Comparison of ENCODE assay signal across 26 cellular contexts in genomic region chr2:186572705-186573104, GRCh38. TPM values are rescaled to one million over a fixed set of nuclear protein-coding genes. Genes with fewer than 3 reads are reported as not detected.
A peak's percentile ranks its signal among the peaks of the same experiment; 100 is the strongest.
DNase-seq lines count a peak whose midpoint lies in the region; ATAC-seq, FAIRE-seq and TF ChIP-seq lines count a peak whose summit lies in the region.
"Had no signal": no experiment of that assay in that cellular context is flagged by ENCODE, and none has a peak within 500 bp of the region (broad histone marks: within the 10 kb centered on the region; RNA-seq: fewer than 3 reads in every experiment).

No MANE protein-coding gene starts in this region.

- no peak for ATAC-seq in activated CD4-positive, alpha-beta T cell treated with anti-CD3 and anti-CD28 coated beads for 36 hours
- ATAC-seq: effector memory CD8-positive, alpha-beta T cell; K562; WTC11 had no signal

- H3K27me3 ChIP-seq in keratinocyte (ENCODE audit: control insufficient read depth, extremely low read depth, insufficient read depth, low read length) (no peaks in the 10 kb centered on the region), stomach (no peaks in the 10 kb centered on the region)
- H3K27me3 ChIP-seq: upper lobe of left lung had no signal

- H4K20me1 ChIP-seq in keratinocyte (ENCODE audit: control insufficient read depth, extremely low read depth, insufficient read depth, low read length), result no peaks in the 10 kb centered on the region

- TF ChIP-seq CTCF in RWPE1 (conservative IDR thresholded peaks at IDR 0.05; ENCODE audit: low read depth), result no peak
- no peak for TF ChIP-seq CTCF in keratinocyte (optimal IDR thresholded peaks at IDR 0.05 in 1 of 3, IDR thresholded peaks at IDR 0.05 in 1 of 3, conservative IDR thresholded peaks at IDR 0.05 in 1 of 3; ENCODE audit: extremely low read depth in 1 of 3, insufficient read depth in 2 of 3, low read length in 3 of 3)
- no peak for TF ChIP-seq CTCF in stomach (IDR thresholded peaks at IDR 0.05)

- H3K36me3 ChIP-seq in keratinocyte (ENCODE audit: control insufficient read depth in 2 of 2, extremely low read depth in 1 of 2, insufficient read depth in 2 of 2, low read length in 2 of 2), result no peaks in the 10 kb centered on the region
- H3K36me3 ChIP-seq in stomach, result no peaks in the 10 kb centered on the region
- H3K36me3 ChIP-seq: HAP-1, upper lobe of left lung had no signal

- CTCF ChIA-PET in RWPE1 (lab: Yijun Ruan, JAX), result no interaction called here
- CTCF ChIA-PET in activated CD4-positive, alpha-beta T cell treated with anti-CD3 and anti-CD28 coated beads for 36 hours (lab: Charles Lee), result no interaction called here

- 81 to 92% (median 87%) methylated on average over 5 of the region's 5 CpGs for WGBS in stomach, 5 donors

- H3K4me2 ChIP-seq in keratinocyte (ENCODE audit: control insufficient read depth, extremely low read depth, insufficient read depth, low read depth, low read length), result peak overlapping the region; percentile 34

- dilution Hi-C loops in keratinocyte (cut with MboI; ENCODE audit: extremely low pct_ligation_motif_present, low sequenced_read_pairs), result no loop called here

- H3K27ac Mint-ChIP-seq in activated CD4-positive, alpha-beta T cell treated with anti-CD3 and anti-CD28 coated beads for 36 hours, result no peak overlapping the region
- H3K27ac Mint-ChIP-seq: activated naive CD8-positive, alpha-beta T cell treated with anti-CD3 and anti-CD28 coated beads, Interleukin-2, amount 10 ng/mL, durations not matched to agents 7 days and 5 days; B cell; effector memory CD8-positive, alpha-beta T cell; WTC11 had no signal

- H3K9ac ChIP-seq in keratinocyte (ENCODE audit: control insufficient read depth, extremely low read depth, insufficient read depth, low read length), result no peak overlapping the region

- H3K4me3 ChIP-seq in keratinocyte (ENCODE audit: control insufficient read depth in 2 of 3, extremely low read depth in 1 of 3, insufficient read depth in 2 of 3, low read depth in 1 of 3, low read length in 3 of 3) (no peak overlapping the region), stomach (no peak overlapping the region)
- H3K4me3 ChIP-seq: HAP-1, K562, upper lobe of left lung had no signal

- H3K27ac ChIP-seq in RWPE1 (peak overlapping the region; percentile 54), keratinocyte (ENCODE audit: control insufficient read depth, insufficient read depth, low read length) (peak overlapping the region; percentile 56), stomach (no peak overlapping the region)
- H3K27ac ChIP-seq: upper lobe of left lung had no signal

- DNase-seq in DMS53 (lab: John Stamatoyannopoulos, UW) (peak; percentile 37), DMS53 treated with DMSO at 0.1 percent for 48 hours (lab: John Stamatoyannopoulos, UW; ENCODE audit: unreplicated experiment) (no peak), RWPE1 (ENCODE audit: low spot score) (peak; percentile 72), keratinocyte (ENCODE audit: low read depth, low spot score) (no peak), stomach (peak; percentile 38), NCI-H1092 (lab: John Stamatoyannopoulos, UW) (no peak), DMS153 (lab: John Stamatoyannopoulos, UW) (no peak)
- DNase-seq in activated CD4-positive, alpha-beta T cell treated with anti-CD3 and anti-CD28 coated beads for 36 hours, result no peak
- DNase-seq: 8988T; activated CD4-positive, alpha-beta T cell treated with anti-CD3 and anti-CD28 coated beads, Interleukin-2, amount 50 U/mL, for 4 hours; activated effector memory CD4-positive, alpha-beta T cell treated with Interleukin-2 at 50 U/mL for 16 hours; activated naive CD8-positive, alpha-beta T cell treated with anti-CD3 and anti-CD28 coated beads, Interleukin-2, amount 10 ng/mL, durations not matched to agents 7 days and 5 days; effector memory CD8-positive, alpha-beta T cell; kidney; naive B cell; NCI-H1694; NCI-H748 treated with DMSO at 0.1 percent for 48 hours; occipital lobe; OCI-M1; retina; T-helper 2 cell; upper lobe of left lung had no signal

- FAIRE-seq in keratinocyte (lab: Jason Lieb, UNC), result peak; percentile 36
- FAIRE-seq: K562, kidney had no signal

- H3K9me3 ChIP-seq in keratinocyte (ENCODE audit: control insufficient read depth, low read depth, low read length), result no peaks in the 10 kb centered on the region
- H3K9me3 ChIP-seq in stomach, result no peaks in the 10 kb centered on the region
- H3K9me3 ChIP-seq: HAP-1, upper lobe of left lung had no signal

- peaks cover 4% of the 10 kb centered on the region for H3K9me1 ChIP-seq in keratinocyte (ENCODE audit: control insufficient read depth, extremely low read depth, insufficient read depth, low read length)

- H3K9me3 Mint-ChIP-seq in activated CD4-positive, alpha-beta T cell treated with anti-CD3 and anti-CD28 coated beads for 36 hours (ENCODE audit: low read depth), result no peaks in the 10 kb centered on the region
- H3K9me3 Mint-ChIP-seq: activated naive CD8-positive, alpha-beta T cell treated with anti-CD3 and anti-CD28 coated beads, Interleukin-2, amount 10 ng/mL, durations not matched to agents 7 days and 5 days; effector memory CD8-positive, alpha-beta T cell had no signal

- TF ChIP-seq POLR2A in stomach (IDR thresholded peaks at IDR 0.05), result no peak

- H3K4me1 ChIP-seq in keratinocyte (ENCODE audit: control insufficient read depth, extremely low read depth, insufficient read depth, low read length) (peaks cover 34% of the 10 kb centered on the region), stomach (peaks cover 0 to 45% (median 13%) of the 10 kb centered on the region in 4 donors)

- peaks cover 3% of the 10 kb centered on the region for H3K4me1 Mint-ChIP-seq in activated CD4-positive, alpha-beta T cell treated with anti-CD3 and anti-CD28 coated beads for 36 hours
- H3K4me1 Mint-ChIP-seq: activated naive CD8-positive, alpha-beta T cell treated with anti-CD3 and anti-CD28 coated beads, Interleukin-2, amount 10 ng/mL, durations not matched to agents 7 days and 5 days; B cell; naive B cell had no signal

- H3K4me3 Mint-ChIP-seq in activated CD4-positive, alpha-beta T cell treated with anti-CD3 and anti-CD28 coated beads for 36 hours, result no peak overlapping the region
- H3K4me3 Mint-ChIP-seq: activated naive CD8-positive, alpha-beta T cell treated with anti-CD3 and anti-CD28 coated beads, Interleukin-2, amount 10 ng/mL, durations not matched to agents 7 days and 5 days; B cell; effector memory CD8-positive, alpha-beta T cell; naive B cell; WTC11 had no signal

- TF ChIP-seq EP300 in stomach (IDR thresholded peaks at IDR 0.05), result no peak

- H3K27me3 Mint-ChIP-seq in activated CD4-positive, alpha-beta T cell treated with anti-CD3 and anti-CD28 coated beads for 36 hours, result peaks cover 3% of the 10 kb centered on the region

- no peaks in the 10 kb centered on the region for H3K79me2 ChIP-seq in keratinocyte (ENCODE audit: control insufficient read depth, insufficient read depth, low read length)

- H3K36me3 Mint-ChIP-seq in activated CD4-positive, alpha-beta T cell treated with anti-CD3 and anti-CD28 coated beads for 36 hours (ENCODE audit: low read depth), result no peaks in the 10 kb centered on the region
- H3K36me3 Mint-ChIP-seq: activated naive CD8-positive, alpha-beta T cell treated with anti-CD3 and anti-CD28 coated beads, Interleukin-2, amount 10 ng/mL, durations not matched to agents 7 days and 5 days; naive B cell; WTC11 had no signal

- POLR2A ChIA-PET in RWPE1 (lab: Yijun Ruan, JAX; ENCODE audit: low non-redundant PET), result no interaction called here
- POLR2A ChIA-PET in activated CD4-positive, alpha-beta T cell treated with anti-CD3 and anti-CD28 coated beads for 36 hours (lab: Charles Lee), result no interaction called here

- intact Hi-C loops in stomach (cut with DNase I; ENCODE audit: low total_unique reads), result no loop called here
- intact Hi-C loops in activated CD4-positive, alpha-beta T cell treated with anti-CD3 and anti-CD28 coated beads for 36 hours (cut with DNase I, micrococcal nuclease), result no loop called here

- no peak overlapping the region for H2AFZ ChIP-seq in keratinocyte (ENCODE audit: control insufficient read depth, low read length)

RNA-seq across cellular contexts. Expression of gene ITGAV, which starts 17.2 kb away (rescaled TPM):
- polyA plus RNA-seq in keratinocyte, result 63.7 to 114 TPM (median 76.6 TPM) in 3 replicates
- 42.8 TPM for polyA plus RNA-seq in keratinocyte (2011; ENCODE audit: low read depth)
- polyA plus RNA-seq in keratinocyte (2011; cell fraction: cytosol; rRNA removed), result 12.1 and 23.3 TPM in 2 replicates
- 107 and 140 TPM in 2 replicates for polyA plus RNA-seq in keratinocyte (2011; cell fraction: nucleus; rRNA removed)
- 27.5 and 58.3 TPM in 2 replicates for polyA plus RNA-seq in keratinocyte (2012; ENCODE audit: low replicate concordance)
- 70.7 to 212 TPM (median 171 TPM) in 3 replicates for polyA minus RNA-seq in keratinocyte
- polyA minus RNA-seq in keratinocyte (2011; cell fraction: cytosol; rRNA and poly(A)+ RNA removed), result 82.9 TPM
- 321 and 568 TPM in 2 replicates for polyA minus RNA-seq in keratinocyte (2011; cell fraction: nucleus; rRNA and poly(A)+ RNA removed)
- total RNA-seq in stomach, result 100 to 1,000 TPM in 4 of 5 donors, 10 to 100 TPM in 1; 46.9 to 393 (median 129) TPM
- 10 to 100 TPM in 2 of 3 donors, 1 to 10 TPM in 1; 7.8 to 14.2 (median 11.7) TPM for polyA plus RNA-seq in stomach
- 1 to 10 TPM; 5.1 to 6.0 TPM for total RNA-seq in activated CD4-positive, alpha-beta T cell treated with anti-CD3 and anti-CD28 coated beads for 36 hours

Comparison
In these comparisons a context has a peak if more than half of its experiments do, and no peak if none do; other contexts are left out.
1. DNase-seq: peak in DMS53 (single experiment), RWPE1 (single experiment) and stomach (single experiment); none in DMS53 treated with DMSO at 0.1 percent for 48 hours (single experiment), keratinocyte (single experiment), NCI-H1092 (single experiment), activated CD4-positive, alpha-beta T cell treated with anti-CD3 and anti-CD28 coated beads for 36 hours (single experiment) and DMS153 (single experiment).
2. H3K27ac ChIP-seq: peak in RWPE1 (single experiment) and keratinocyte (single experiment); none in stomach (0 of 5).
3. RNA of gene ITGAV, which starts 17.2 kb away (total RNA-seq): 46.9 to 393 TPM in stomach; 5.1 to 6.0 TPM in activated CD4-positive, alpha-beta T cell treated with anti-CD3 and anti-CD28 coated beads for 36 hours; every median in the first group is over 4 times any median in the second.